22 cellular contexts compared by ENCODE assay signal in the genomic region with DNA sequence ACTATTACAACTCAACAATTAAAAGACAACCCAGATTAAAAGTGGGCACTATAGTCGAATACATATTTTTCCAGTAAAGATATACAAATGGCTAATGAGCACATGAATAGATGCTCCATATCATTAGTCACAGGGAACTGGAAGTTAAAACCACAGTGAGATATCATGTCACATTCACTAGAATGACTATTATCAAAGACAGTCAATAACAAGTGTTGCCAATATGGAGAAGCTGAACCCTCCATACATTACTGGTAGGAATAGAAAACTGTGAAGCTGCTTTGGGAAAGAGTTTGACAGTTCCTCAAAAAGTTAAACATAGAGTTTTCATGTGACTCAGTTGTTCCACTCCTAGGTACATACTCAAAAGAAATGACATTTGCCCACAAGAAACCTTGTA.
"Had no signal": no experiment of that assay in that cellular context is flagged by ENCODE, and none has a peak within 500 bp of the region (broad histone marks: within the 10 kb centered on the region; RNA-seq: fewer than 3 reads in every experiment).

No MANE protein-coding gene starts in this region.

- H3K27ac Mint-ChIP-seq: natural killer cell treated with Interleukin-12 subunit alpha and Interleukin-12 subunit beta and Interleukin-15 and Interleukin-18, amount 100 ng/mL, for 72 hours; neural progenitor cell had no signal

- H2AFZ ChIP-seq: hepatocyte, neural progenitor cell had no signal

- H3K4me1 Mint-ChIP-seq: neural progenitor cell had no signal

- H3K9ac ChIP-seq: neural progenitor cell had no signal

- DNase-seq: dorsolateral prefrontal cortex; effector CD8-positive, alpha-beta T cell; foreskin melanocyte; head of caudate nucleus; left colon; left ventricle myocardium superior; mesenchymal stem cell; midbrain; nucleus accumbens; ovary; sigmoid colon; small intestine; stimulated activated CD4-positive, alpha-beta T cell treated with anti-CD3 and anti-CD28 coated beads, Interleukin-12 subunit alpha, Interleukin-12 subunit beta, amount 100 ng/mL, for 4 hours; stimulated activated naive CD8-positive, alpha-beta T cell treated with anti-CD3 and anti-CD28 coated beads, Interleukin-15, Interleukin-2, amounts not matched to agents 100 U/mL and 50 U/mL, for 24 hours; tibial artery; upper lobe of left lung; uterus had no signal

- FAIRE-seq: small intestine had no signal

- H3K4me2 ChIP-seq: hepatocyte, neural progenitor cell had no signal

- H3K9me3 ChIP-seq: ovary, right atrium auricular region, sigmoid colon, tibial artery, upper lobe of left lung, uterus had no signal

- H3K27ac ChIP-seq: dorsolateral prefrontal cortex, hepatocyte, neural progenitor cell, ovary, right atrium auricular region, sigmoid colon, tibial artery, upper lobe of left lung, uterus had no signal

- H3K4me1 ChIP-seq: right atrium auricular region, sigmoid colon, upper lobe of left lung, uterus had no signal

- H3K4me3 ChIP-seq: dorsolateral prefrontal cortex, hepatocyte, lung, neural progenitor cell, ovary, right atrium auricular region, sigmoid colon, tibial artery, upper lobe of left lung, uterus had no signal

- H3K36me3 Mint-ChIP-seq: natural killer cell treated with Interleukin-12 subunit alpha and Interleukin-12 subunit beta and Interleukin-15 and Interleukin-18, amount 100 ng/mL, for 72 hours; neural progenitor cell had no signal

- H3K36me3 ChIP-seq: neural progenitor cell, ovary, right atrium auricular region, sigmoid colon, tibial artery, upper lobe of left lung, uterus had no signal

- H3K4me3 Mint-ChIP-seq: natural killer cell treated with Interleukin-12 subunit alpha and Interleukin-12 subunit beta and Interleukin-15 and Interleukin-18, amount 100 ng/mL, for 72 hours; neural progenitor cell had no signal

- H3K27me3 Mint-ChIP-seq: natural killer cell treated with Interleukin-12 subunit alpha and Interleukin-12 subunit beta and Interleukin-15 and Interleukin-18, amount 100 ng/mL, for 72 hours had no signal

- H3K27me3 ChIP-seq: hepatocyte, neural progenitor cell, ovary, right atrium auricular region, sigmoid colon, tibial artery, upper lobe of left lung, uterus had no signal

- ATAC-seq: left colon; left ventricle myocardium superior; natural killer cell treated with Interleukin-12 subunit alpha and Interleukin-12 subunit beta and Interleukin-15 and Interleukin-18, amount 100 ng/mL, for 72 hours; stimulated activated naive CD8-positive, alpha-beta T cell treated with anti-CD3 and anti-CD28 coated beads, Interleukin-15, Interleukin-2, amounts not matched to agents 100 U/mL and 50 U/mL, for 24 hours had no signal

- H3K79me2 ChIP-seq: hepatocyte had no signal
